23 cellular contexts compared by ENCODE assay signal in the genomic region with DNA sequence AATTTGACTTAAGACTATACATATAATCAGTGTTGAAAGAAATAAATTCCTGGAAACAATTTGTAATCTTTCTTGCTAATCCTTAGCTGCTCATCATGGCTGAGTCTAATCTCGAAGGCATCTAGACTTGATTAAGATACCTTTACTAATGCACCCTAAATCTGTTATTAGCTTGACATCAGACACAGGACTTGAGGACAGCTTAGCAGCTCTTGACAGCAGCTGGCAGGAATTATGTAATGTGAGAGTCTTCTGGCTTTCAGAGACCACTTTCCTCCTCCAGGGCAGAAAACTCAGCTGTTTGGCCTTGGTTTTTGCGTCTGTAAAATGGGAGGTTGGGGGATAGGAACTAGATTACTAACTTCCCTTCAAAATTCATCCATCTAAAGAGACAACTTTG. TPM values are rescaled to one million over a fixed set of nuclear protein-coding genes. Genes with fewer than 3 reads are reported as not detected.
DNase-seq lines count a peak whose midpoint lies in the region; ATAC-seq, FAIRE-seq and TF ChIP-seq lines count a peak whose summit lies in the region.
"Had no signal": no experiment of that assay in that cellular context is flagged by ENCODE, and none has a peak within 500 bp of the region (broad histone marks: within the 10 kb centered on the region; RNA-seq: fewer than 3 reads in every experiment).

No MANE protein-coding gene starts in this region.

- no peak overlapping the region for H3K4me2 ChIP-seq in HepG2 (ENCODE audit: low read depth, low read length)
- H3K4me2 ChIP-seq: BLaER1 had no signal

- CTCF ChIA-PET in HepG2 (lab: Yijun Ruan, JAX; ENCODE audit: low intra/inter-chr PET ratio, low total read pairs), result no interaction called here

- H3K4me1 ChIP-seq in HepG2 (ENCODE audit: insufficient read depth, low read length) (no peaks in the 10 kb centered on the region), right lobe of liver (no peaks in the 10 kb centered on the region)
- H3K4me1 ChIP-seq: HAP-1 had no signal

- intact Hi-C loops in HepG2 (cut with micrococcal nuclease; ENCODE audit: unreplicated experiment) (no loop called here), right lobe of liver (cut with DNase I) (no loop called here)

- WGBS in HepG2 (ENCODE audit: low lambda C conversion rate), result 0% methylated on average over 2 of the region's 2 CpGs
- 56% methylated on average over 2 of the region's 2 CpGs for WGBS in right lobe of liver (ENCODE audit: insufficient coverage, low coverage, low lambda C conversion rate, missing lambda C conversion rate)

- no peak overlapping the region for H3K4me3 ChIP-seq in HepG2 (replicated peaks in 1 of 3; ENCODE audit: insufficient read depth in 1 of 3, low read depth in 2 of 3, low read length in 3 of 3)
- no peak overlapping the region for H3K4me3 ChIP-seq in right lobe of liver
- H3K4me3 ChIP-seq in WERI-Rb-1 (ENCODE audit: low read depth, low read length), result no peak overlapping the region
- H3K4me3 ChIP-seq: BLaER1, GM23248, HAP-1 had no signal

- H3K27me3 ChIP-seq in HepG2 (ENCODE audit: control insufficient read depth in 1 of 2, insufficient read depth in 2 of 2, low read length in 2 of 2), result peaks cover 4 to 65% of the 10 kb centered on the region in 2 experiments; a peak in 4 of 5 replicates
- H3K27me3 ChIP-seq in right lobe of liver, result no peaks in the 10 kb centered on the region
- H3K27me3 ChIP-seq in WERI-Rb-1 (ENCODE audit: insufficient read depth, low read depth, severe bottlenecking), result peaks cover 85% of the 10 kb centered on the region
- H3K27me3 ChIP-seq: BLaER1 had no signal

- no TSS peak for BruUV-seq in HepG2 (replicated peaks; lab: Mats Ljungman, UMichigan)

- no peaks in the 10 kb centered on the region for H3K79me2 ChIP-seq in HepG2 (ENCODE audit: insufficient read depth, low read length)

- TF ChIP-seq CTCF in HepG2 (CRISPR knock-in tag; IDR thresholded peaks at IDR 0.05) (no peak), right lobe of liver (IDR thresholded peaks at IDR 0.05) (no peak), WERI-Rb-1 (IDR thresholded peaks at IDR 0.05; ENCODE audit: low read depth, low read length) (no peak)

- POLR2A ChIA-PET in HepG2 (lab: Yijun Ruan, JAX), result no interaction called here

- ATAC-seq in HepG2 (no peak), right lobe of liver (no peak), GM21717 (IDR thresholded peaks at IDR 0.05; ENCODE audit: unreplicated experiment) (no peak)

- H3K27ac ChIP-seq in HepG2 (ENCODE audit: extremely low read length, insufficient read depth, low read length), result no peak overlapping the region
- H3K27ac ChIP-seq in right lobe of liver, result no peak overlapping the region
- H3K27ac ChIP-seq in WERI-Rb-1, result no peak overlapping the region
- H3K27ac ChIP-seq: 22Rv1, BLaER1, GM23248 had no signal

- no peak for TF ChIP-seq EP300 in HepG2 (IDR thresholded peaks at IDR 0.05; ENCODE audit: low read depth in 2 of 2, low read length in 2 of 2)
- no peak for TF ChIP-seq EP300 in HepG2 (CRISPR knock-in tag; IDR thresholded peaks at IDR 0.05; ENCODE audit: borderline replicate concordance)

- DNase-seq in DMS 273 (lab: John Stamatoyannopoulos, UW; ENCODE audit: unreplicated experiment) (peak; percentile 42), DMS 273 treated with DMSO at 0.1 percent for 48 hours (lab: John Stamatoyannopoulos, UW) (no peak), HepG2 (ENCODE audit: low spot score) (no peak), right lobe of liver (no peak), WERI-Rb-1 (peak; percentile 76), OCI-M1 (lab: John Stamatoyannopoulos, UW) (no peak)
- DNase-seq: CD4-positive, alpha-beta memory T cell; DMS153; DMS79; GDM1; GM23248 had no signal

- no peak for TF ChIP-seq RAD21 in HepG2 (CRISPR knock-in tag; IDR thresholded peaks at IDR 0.05)

- FAIRE-seq in HepG2 (lab: Jason Lieb, UNC), result no peak
- FAIRE-seq: GM12892, GM18507 had no signal

- H2AFZ ChIP-seq in HepG2 (ENCODE audit: low read length), result no peak overlapping the region
- H2AFZ ChIP-seq: GM23248 had no signal

- H3K9me3 ChIP-seq in HepG2 (ENCODE audit: low read length) (no peaks in the 10 kb centered on the region), right lobe of liver (no peaks in the 10 kb centered on the region), WERI-Rb-1 (ENCODE audit: severe bottlenecking) (no peaks in the 10 kb centered on the region)
- H3K9me3 ChIP-seq: BLaER1, HAP-1 had no signal

- in situ Hi-C loops in HepG2 (cut with HindIII; ENCODE audit: extremely low pct_ligation_motif_present, low pct_unique_long_range_greater_than_20kb), result no loop called here

- no peak for TF ChIP-seq POLR2A in HepG2 (IDR thresholded peaks at IDR 0.05; ENCODE audit: insufficient read depth in 1 of 2, low read depth in 2 of 2, low read length in 2 of 2)
- no peak for TF ChIP-seq POLR2A in right lobe of liver (IDR thresholded peaks at IDR 0.05)

- no peak overlapping the region for H3K9ac ChIP-seq in HepG2 (ENCODE audit: insufficient read depth, low read depth, low read length)
- H3K9ac ChIP-seq: BLaER1, GM23248 had no signal

- no peaks in the 10 kb centered on the region for H4K20me1 ChIP-seq in HepG2 (ENCODE audit: insufficient read depth, low read length)
- H4K20me1 ChIP-seq: BLaER1 had no signal

- H3K36me3 ChIP-seq in HepG2 (replicated peaks in 1 of 2; ENCODE audit: control insufficient read depth in 1 of 2, insufficient read depth in 2 of 2, low read length in 2 of 2) (no peaks in the 10 kb centered on the region), right lobe of liver (no peaks in the 10 kb centered on the region), WERI-Rb-1 (no peaks in the 10 kb centered on the region)
- H3K36me3 ChIP-seq: BLaER1, HAP-1 had no signal

RNA-seq across cellular contexts. Expression of a gene that starts 7.1 kb away (rescaled TPM):
- total RNA-seq in HepG2 (2016; rRNA removed; fragmentation: Illumina TruSeq; extraction: Trizol) (0.20 and 0.44 TPM in 2 replicates), right lobe of liver (1 to 10 TPM in 1 of 6 experiments, under 1 TPM in 2, not detected in 3; 0.13 to 1.2 (median 0.18) TPM)
- 0.18 and 0.30 TPM in 2 replicates for total RNA-seq in HepG2 (2016; cell fraction: cytosol; rRNA removed; fragmentation: Illumina TruSeq; extraction: Trizol; ENCODE audit: low read depth)
- total RNA-seq in HepG2 (2016; cell fraction: insoluble cytoplasmic fraction; rRNA removed; fragmentation: Illumina TruSeq; extraction: Trizol), result 0.02 and 0.10 TPM in 2 replicates
- 0.06 and 0.07 TPM in 2 replicates for total RNA-seq in HepG2 (2016; cell fraction: membrane; rRNA removed; fragmentation: Illumina TruSeq; extraction: Trizol)
- 0.25 TPM in 1 of 2 replicates, not detected in the other for total RNA-seq in HepG2 (2016; cell fraction: nucleus; rRNA removed; fragmentation: Illumina TruSeq; extraction: Trizol)
- polyA plus RNA-seq in HepG2 (2011; rRNA removed), result 1.7 and 2.2 TPM in 2 replicates
- polyA plus RNA-seq in HepG2 (2011; cell fraction: cytosol; rRNA removed), result 1.6 TPM in 2 replicates
- polyA plus RNA-seq in HepG2 (2011; cell fraction: nucleus; rRNA removed), result 3.8 and 4.9 TPM in 2 replicates
- polyA plus RNA-seq in HepG2 (2012), result 0.62 and 0.99 TPM in 2 replicates
- not detected in 2 replicates for polyA plus RNA-seq in HepG2 (2016; cell fraction: cytosol; fragmentation: Illumina TruSeq; extraction: Trizol; ENCODE audit: low read depth)
- polyA plus RNA-seq in HepG2 (2016; cell fraction: insoluble cytoplasmic fraction; fragmentation: Illumina TruSeq; extraction: Trizol; ENCODE audit: low read depth), result 0.19 and 0.20 TPM in 2 replicates
- polyA plus RNA-seq in HepG2 (2016; cell fraction: membrane; fragmentation: Illumina TruSeq; extraction: Trizol; ENCODE audit: low read depth), result 0.05 TPM in 1 of 2 replicates, not detected in the other
- 0.15 and 0.18 TPM in 2 replicates for polyA plus RNA-seq in HepG2 (2016; cell fraction: nucleus; fragmentation: Illumina TruSeq; extraction: Trizol; ENCODE audit: insufficient read depth, low read depth)
- 3.3 and 19.7 TPM in 2 replicates for polyA minus RNA-seq in HepG2 (2011; rRNA and poly(A)+ RNA removed; ENCODE audit: low replicate concordance)
- polyA minus RNA-seq in HepG2 (2011; cell fraction: cytosol; rRNA and poly(A)+ RNA removed), result 1.1 and 2.0 TPM in 2 replicates
- polyA minus RNA-seq in HepG2 (2011; cell fraction: nucleus; rRNA and poly(A)+ RNA removed), result 1.5 and 3.2 TPM in 2 replicates
- polyA plus RNA-seq: CD14-positive monocyte had no signal

RNA-seq across cellular contexts. Expression of a gene that starts 27.8 kb away (rescaled TPM):
- total RNA-seq in HepG2 (2016; rRNA removed; fragmentation: Illumina TruSeq; extraction: Trizol), result not detected in 2 replicates
- total RNA-seq in HepG2 (2016; cell fraction: cytosol; rRNA removed; fragmentation: Illumina TruSeq; extraction: Trizol; ENCODE audit: low read depth), result not detected in 2 replicates
- total RNA-seq in HepG2 (2016; cell fraction: insoluble cytoplasmic fraction; rRNA removed; fragmentation: Illumina TruSeq; extraction: Trizol), result not detected in 2 replicates
- total RNA-seq in HepG2 (2016; cell fraction: membrane; rRNA removed; fragmentation: Illumina TruSeq; extraction: Trizol), result not detected in 2 replicates
- not detected in 2 replicates for total RNA-seq in HepG2 (2016; cell fraction: nucleus; rRNA removed; fragmentation: Illumina TruSeq; extraction: Trizol)
- polyA plus RNA-seq in HepG2 (2011; rRNA removed), result not detected in 2 replicates
- polyA plus RNA-seq in HepG2 (2011; cell fraction: cytosol; rRNA removed), result 0.21 TPM in 1 of 2 replicates, not detected in the other
- not detected in 2 replicates for polyA plus RNA-seq in HepG2 (2011; cell fraction: nucleus; rRNA removed)
- not detected in 2 replicates for polyA plus RNA-seq in HepG2 (2012)
- not detected in 2 replicates for polyA plus RNA-seq in HepG2 (2016; cell fraction: cytosol; fragmentation: Illumina TruSeq; extraction: Trizol; ENCODE audit: low read depth)
- not detected in 2 replicates for polyA plus RNA-seq in HepG2 (2016; cell fraction: insoluble cytoplasmic fraction; fragmentation: Illumina TruSeq; extraction: Trizol; ENCODE audit: low read depth)
- not detected in 2 replicates for polyA plus RNA-seq in HepG2 (2016; cell fraction: membrane; fragmentation: Illumina TruSeq; extraction: Trizol; ENCODE audit: low read depth)
- polyA plus RNA-seq in HepG2 (2016; cell fraction: nucleus; fragmentation: Illumina TruSeq; extraction: Trizol; ENCODE audit: insufficient read depth, low read depth), result not detected in 2 replicates
- not detected in 2 replicates for polyA minus RNA-seq in HepG2 (2011; rRNA and poly(A)+ RNA removed; ENCODE audit: low replicate concordance)
- not detected in 2 replicates for polyA minus RNA-seq in HepG2 (2011; cell fraction: cytosol; rRNA and poly(A)+ RNA removed)
- not detected in 2 replicates for polyA minus RNA-seq in HepG2 (2011; cell fraction: nucleus; rRNA and poly(A)+ RNA removed)
- total RNA-seq in right lobe of liver, result not detected
- total RNA-seq: A673; CD4-positive, alpha-beta memory T cell; Daoy; GM23248; H4; HT-29 had no signal
- polyA plus RNA-seq: AG04450; CD14-positive monocyte; CD4-positive, alpha-beta memory T cell; GM23248 had no signal

RNA-seq across cellular contexts. Expression of a gene that starts 39.3 kb away (rescaled TPM):
- total RNA-seq in HepG2 (2016; rRNA removed; fragmentation: Illumina TruSeq; extraction: Trizol), result not detected in 2 replicates
- not detected in 2 replicates for total RNA-seq in HepG2 (2016; cell fraction: cytosol; rRNA removed; fragmentation: Illumina TruSeq; extraction: Trizol; ENCODE audit: low read depth)
- total RNA-seq in HepG2 (2016; cell fraction: insoluble cytoplasmic fraction; rRNA removed; fragmentation: Illumina TruSeq; extraction: Trizol), result not detected in 2 replicates
- total RNA-seq in HepG2 (2016; cell fraction: membrane; rRNA removed; fragmentation: Illumina TruSeq; extraction: Trizol), result not detected in 2 replicates
- not detected in 2 replicates for total RNA-seq in HepG2 (2016; cell fraction: nucleus; rRNA removed; fragmentation: Illumina TruSeq; extraction: Trizol)
- polyA plus RNA-seq in HepG2 (2011; rRNA removed), result 0.24 and 0.25 TPM in 2 replicates
- polyA plus RNA-seq in HepG2 (2011; cell fraction: cytosol; rRNA removed), result 0.21 and 0.30 TPM in 2 replicates
- polyA plus RNA-seq in HepG2 (2011; cell fraction: nucleus; rRNA removed), result 1.1 and 1.2 TPM in 2 replicates
- polyA plus RNA-seq in HepG2 (2012), result 0.32 TPM in 1 of 2 replicates, not detected in the other
- polyA plus RNA-seq in HepG2 (2016; cell fraction: cytosol; fragmentation: Illumina TruSeq; extraction: Trizol; ENCODE audit: low read depth), result not detected in 2 replicates
- not detected in 2 replicates for polyA plus RNA-seq in HepG2 (2016; cell fraction: insoluble cytoplasmic fraction; fragmentation: Illumina TruSeq; extraction: Trizol; ENCODE audit: low read depth)
- polyA plus RNA-seq in HepG2 (2016; cell fraction: membrane; fragmentation: Illumina TruSeq; extraction: Trizol; ENCODE audit: low read depth), result not detected in 2 replicates
- polyA plus RNA-seq in HepG2 (2016; cell fraction: nucleus; fragmentation: Illumina TruSeq; extraction: Trizol; ENCODE audit: insufficient read depth, low read depth), result not detected in 2 replicates
- polyA minus RNA-seq in HepG2 (2011; rRNA and poly(A)+ RNA removed; ENCODE audit: low replicate concordance), result not detected in 2 replicates
- not detected in 2 replicates for polyA minus RNA-seq in HepG2 (2011; cell fraction: cytosol; rRNA and poly(A)+ RNA removed)
- polyA minus RNA-seq in HepG2 (2011; cell fraction: nucleus; rRNA and poly(A)+ RNA removed), result not detected in 2 replicates
- total RNA-seq in right lobe of liver, result not detected
- total RNA-seq: A673; CD4-positive, alpha-beta memory T cell; Daoy; GM23248; HT-29 had no signal
- polyA plus RNA-seq: AG04450; CD14-positive monocyte; CD4-positive, alpha-beta memory T cell; GM23248 had no signal

Comparison
In these comparisons a context has a peak if more than half of its experiments do, and no peak if none do; other contexts are left out.
1. DNase-seq: peak in DMS 273 (single experiment) and WERI-Rb-1 (single experiment); none in DMS 273 treated with DMSO at 0.1 percent for 48 hours (single experiment), HepG2 (single experiment), right lobe of liver (0 of 3) and OCI-M1 (single experiment).